ENCODE assay signal across 8 cellular contexts in the genomic region with DNA sequence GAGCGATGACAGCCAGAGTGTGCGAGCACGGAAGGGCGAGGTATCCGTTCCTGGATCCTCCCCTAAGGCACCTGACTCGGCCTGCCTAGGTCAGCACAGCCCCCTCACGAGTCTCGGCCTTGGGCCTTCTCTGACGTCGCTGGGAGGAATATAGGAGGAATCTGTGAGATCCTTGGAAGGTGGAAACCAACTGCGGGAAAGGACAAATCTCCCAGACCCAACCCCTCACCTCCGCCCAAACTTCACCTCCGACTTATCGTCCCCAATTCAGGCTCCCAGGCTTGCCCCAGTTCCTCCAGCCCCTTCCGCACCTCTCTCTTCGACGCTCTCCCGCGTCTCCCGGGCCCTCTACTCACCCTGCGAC. TPM values are rescaled to one million over a fixed set of nuclear protein-coding genes. Genes with fewer than 3 reads are reported as not detected.
A peak's percentile ranks its signal among the peaks of the same experiment; 100 is the strongest.
DNase-seq lines count a peak whose midpoint lies in the region; ATAC-seq and TF ChIP-seq lines count a peak whose summit lies in the region.

No MANE protein-coding gene starts in this region.

- H3K4me3 Mint-ChIP-seq in HFFc6 = peak overlapping the region; percentile 92

- H3K4me2 ChIP-seq in DND-41 (ENCODE audit: insufficient read depth, low read length) = peak overlapping the region; percentile 95

- intact Hi-C loops in spleen (cut with DNase I; ENCODE audit: low total_unique reads) = no loop called here

- H3K79me2 ChIP-seq in DND-41 (ENCODE audit: insufficient read depth, low read length) = peaks cover 24% of the 10 kb centered on the region

- peaks cover 22% of the 10 kb centered on the region for H3K4me1 ChIP-seq in DND-41 (ENCODE audit: insufficient read depth, low read length)
- peaks cover 16% of the 10 kb centered on the region for H3K4me1 ChIP-seq in iPS-18a (ENCODE audit: control insufficient read depth, low read depth, low read length)
- peaks cover 20 to 67% (median 47%) of the 10 kb centered on the region in 6 donors for H3K4me1 ChIP-seq in spleen

- no peaks in the 10 kb centered on the region for H3K27me3 ChIP-seq in DND-41 (ENCODE audit: insufficient read depth, low read length, poor library complexity)
- no peaks in the 10 kb centered on the region for H3K27me3 ChIP-seq in iPS-18a (ENCODE audit: control insufficient read depth, insufficient read depth, low read length)
- H3K27me3 ChIP-seq in spleen (replicated peaks in 1 of 7) = no peaks in the 10 kb centered on the region

- H3K36me3 ChIP-seq in DND-41 (ENCODE audit: insufficient read depth, low read length) = peaks cover 34% of the 10 kb centered on the region
- peaks cover 21% of the 10 kb centered on the region; the same call in 1 of the 2 replicates for H3K36me3 ChIP-seq in SK-N-MC (ENCODE audit: insufficient read depth, low read length)
- H3K36me3 ChIP-seq in iPS-18a (ENCODE audit: control insufficient read depth, low read depth, low read length) = peaks cover 30% of the 10 kb centered on the region
- H3K36me3 ChIP-seq in spleen = peaks cover 0 to 41% (median 33%) of the 10 kb centered on the region in 6 donors

- H3K9ac ChIP-seq in DND-41 (ENCODE audit: low read depth, low read length) = peak overlapping the region; percentile 81
- H3K9ac ChIP-seq in SK-N-MC (ENCODE audit: insufficient read length) = peak overlapping the region; percentile 98
- H3K9ac ChIP-seq in iPS-18a (ENCODE audit: low read length) = peak overlapping the region; percentile 79

- 0 to 1% (median 0%) methylated on average over 20 to 21 of the region's 21 CpGs for WGBS in spleen, 5 donors

- peak overlapping the region; percentile 78 for H3K27ac ChIP-seq in DND-41 (ENCODE audit: low read length)
- H3K27ac ChIP-seq in SK-N-MC = peak overlapping the region; percentile 71; the same call in 1 of the 2 replicates
- H3K27ac ChIP-seq in iPS-18a (ENCODE audit: low read length) = peak overlapping the region; percentile 43
- H3K27ac ChIP-seq in spleen = peak overlapping the region; percentile 93 to 98 (median 97)

- peaks cover 29% of the 10 kb centered on the region for H3K36me3 Mint-ChIP-seq in HFFc6 (ENCODE audit: low read depth)

- in situ Hi-C loops in astrocyte of the cerebellum (cut with HindIII; ENCODE audit: low sequenced_read_pairs) = no loop called here

- peaks cover 9% of the 10 kb centered on the region; the same call in 1 of the 2 replicates for H4K20me1 ChIP-seq in DND-41 (ENCODE audit: insufficient read depth, low read length)

- DNase-seq in DND-41 = no peak
- no peak for DNase-seq in HFFc6
- DNase-seq in SK-N-MC (ENCODE audit: low read depth, low spot score) = no peak
- DNase-seq in astrocyte of the cerebellum (ENCODE audit: low read depth) = no peak
- DNase-seq in spleen = peak; percentile 85
- no peak for DNase-seq in Ammon's horn (ENCODE audit: low spot score)

- H3K4me1 Mint-ChIP-seq in HFFc6 (ENCODE audit: low read depth) = peaks cover 40% of the 10 kb centered on the region

- TF ChIP-seq POLR2A in spleen (IDR thresholded peaks at IDR 0.05) = no peak

- TF ChIP-seq CTCF in DND-41 (IDR thresholded peaks at IDR 0.05; ENCODE audit: borderline replicate concordance, extremely low read depth, low read length, poor library complexity, severe bottlenecking) = no peak
- TF ChIP-seq CTCF in HFFc6 (IDR thresholded peaks at IDR 0.05) = no peak
- no peak for TF ChIP-seq CTCF in astrocyte of the cerebellum (IDR thresholded peaks at IDR 0.05; ENCODE audit: low read depth, low read length, missing control alignments)
- TF ChIP-seq CTCF in spleen (IDR thresholded peaks at IDR 0.05 in 8 of 11, conservative IDR thresholded peaks at IDR 0.05 in 3 of 11) = no peak

- H3K4me3 ChIP-seq in DND-41 (ENCODE audit: low read depth in 1 of 2, low read length in 2 of 2) (peak overlapping the region; percentile 71 to 80), SK-N-MC (peak overlapping the region; percentile 100), astrocyte of the cerebellum (ENCODE audit: low read depth, low read length) (peak overlapping the region; percentile 70), iPS-18a (ENCODE audit: low read length) (peak overlapping the region; percentile 89), spleen (peak overlapping the region; percentile 76 to 90 (median 82))

- H3K27ac Mint-ChIP-seq in HFFc6 = peak overlapping the region; percentile 95

- H3K9me3 Mint-ChIP-seq in HFFc6 = no peaks in the 10 kb centered on the region

- ATAC-seq in DND-41 (ENCODE audit: insufficient read depth, low read depth) (peak; percentile 32), GM18519 (IDR thresholded peaks at IDR 0.05; ENCODE audit: low FRiP score, unreplicated experiment) (no peak)

- peaks cover 3% of the 10 kb centered on the region for H3K27me3 Mint-ChIP-seq in HFFc6 (ENCODE audit: insufficient read depth)

- H2AFZ ChIP-seq in DND-41 (ENCODE audit: low read depth, low read length) = peak overlapping the region; percentile 79

- no peaks in the 10 kb centered on the region for H3K9me3 ChIP-seq in DND-41 (ENCODE audit: insufficient read depth, low read length, severe bottlenecking)
- H3K9me3 ChIP-seq in SK-N-MC (ENCODE audit: low read depth, low read length) = no peaks in the 10 kb centered on the region
- no peaks in the 10 kb centered on the region for H3K9me3 ChIP-seq in iPS-18a (ENCODE audit: control insufficient read depth, low read depth, low read length)
- H3K9me3 ChIP-seq in spleen = no peaks in the 10 kb centered on the region

RNA-seq across cellular contexts. Expression of gene APH1A, which starts 0.5 kb away (rescaled TPM):
- 100 to 1,000 TPM; 104 to 119 (median 107) TPM for total RNA-seq in HFFc6 (2021; fragmentation: NEBNext Ultra II Directional; extraction: Animal tissue kit (Norgen Biotek cat#: 25700))
- total RNA-seq in spleen = 100 to 1,000 TPM; 116 to 170 (median 135) TPM
- 100 to 1,000 TPM in 1 of 3 donors, 10 to 100 TPM in 2; 72.0 to 186 (median 87.3) TPM for polyA plus RNA-seq in spleen

RNA-seq across cellular contexts. Expression of gene C1orf54, which starts 4.3 kb away (rescaled TPM):
- total RNA-seq in HFFc6 (2021; fragmentation: NEBNext Ultra II Directional; extraction: Animal tissue kit (Norgen Biotek cat#: 25700)) = 1 to 10 TPM; 2.3 to 8.0 (median 5.9) TPM
- total RNA-seq in spleen = 10 to 100 TPM; 15.1 to 42.8 (median 28.7) TPM
- 10 to 100 TPM; 23.4 to 46.7 (median 37.4) TPM for polyA plus RNA-seq in spleen

RNA-seq across cellular contexts. Expression of gene CA14, which starts 10.8 kb away (rescaled TPM):
- total RNA-seq in HFFc6 (2021; fragmentation: NEBNext Ultra II Directional; extraction: Animal tissue kit (Norgen Biotek cat#: 25700)) = not detected
- not detected for total RNA-seq in spleen
- polyA plus RNA-seq in spleen = not detected

RNA-seq across cellular contexts. Expression of gene CIART, which starts 14.0 kb away (rescaled TPM):
- 1 to 10 TPM; 5.6 to 9.8 (median 8.0) TPM for total RNA-seq in HFFc6 (2021; fragmentation: NEBNext Ultra II Directional; extraction: Animal tissue kit (Norgen Biotek cat#: 25700))
- 1 to 10 TPM in 5 of 7 donors, under 1 TPM in 1, not detected in 1; 0.97 to 3.9 (median 2.9) TPM for total RNA-seq in spleen
- 1 to 10 TPM in 2 of 3 donors, under 1 TPM in 1; 0.83 to 1.5 (median 1.3) TPM for polyA plus RNA-seq in spleen

RNA-seq across cellular contexts. Expression of gene MRPS21, which starts 25.3 kb away (rescaled TPM):
- total RNA-seq in HFFc6 (2021; fragmentation: NEBNext Ultra II Directional; extraction: Animal tissue kit (Norgen Biotek cat#: 25700)) = 10 to 100 TPM; 67.1 to 93.1 (median 85.2) TPM
- 10 to 100 TPM; 39.3 to 49.4 (median 43.7) TPM for total RNA-seq in spleen
- polyA plus RNA-seq in spleen = 100 to 1,000 TPM in 2 of 3 donors, 10 to 100 TPM in 1; 88.9 to 116 (median 112) TPM

Comparison
In these comparisons a context has a peak if more than half of its experiments do, and no peak if none do; other contexts are left out.
1. H3K27ac ChIP-seq: peak in every context shown above with its lines; median percentile 97 in spleen; 78 in DND-41; 71 in SK-N-MC; 43 in iPS-18a.